Comparison of ENCODE assay signal across 25 cellular contexts in the genomic region with DNA sequence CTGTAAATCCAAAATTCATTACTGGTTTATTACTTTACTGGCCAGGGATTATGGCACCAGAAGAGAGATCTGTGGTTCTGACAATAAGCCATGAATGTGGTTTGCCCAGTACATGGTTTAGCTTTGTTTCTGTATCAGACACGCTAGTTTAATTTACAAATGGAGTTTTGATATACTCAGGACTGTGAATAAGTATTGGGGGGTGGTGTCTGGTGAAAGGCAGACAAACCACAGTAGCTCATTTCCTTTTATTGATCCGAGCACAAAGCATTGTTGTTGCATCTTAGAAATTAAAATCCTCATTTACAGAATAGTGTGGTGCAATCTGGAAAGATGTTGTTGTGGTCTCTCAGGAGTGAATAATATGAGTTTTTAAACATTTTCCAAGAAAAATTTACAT.
"Had no signal": no experiment of that assay in that cellular context is flagged by ENCODE, and none has a peak within 500 bp of the region (broad histone marks: within the 10 kb centered on the region; RNA-seq: fewer than 3 reads in every experiment).

No MANE protein-coding gene starts in this region.

- H3K27me3 Mint-ChIP-seq: memory B cell; progenitor cell of endocrine pancreas; stimulated activated naive B cell treated with anti-CD40 and anti-IgM and Interleukin-4, amounts not matched to agents 10 μg/mL and 1 μg/mL and 100 μg/mL, for 72 hours; type B pancreatic cell had no signal

- H3K36me3 ChIP-seq: gastroesophageal sphincter, heart left ventricle, neural progenitor cell, right lobe of liver, stomach, thyroid gland had no signal

- ATAC-seq: esophagus mucosa; gastroesophageal sphincter; heart left ventricle; left lobe of liver; right lobe of liver; stimulated activated naive B cell treated with anti-CD40 and anti-IgM and Interleukin-4, amounts not matched to agents 10 μg/mL and 1 μg/mL and 100 μg/mL, for 72 hours had no signal

- H3K4me3 Mint-ChIP-seq: endodermal cell; memory B cell; nephron; neural progenitor cell; stimulated activated naive B cell treated with anti-CD40 and anti-IgM and Interleukin-4, amounts not matched to agents 10 μg/mL and 1 μg/mL and 100 μg/mL, for 72 hours; type B pancreatic cell had no signal

- H3K27me3 ChIP-seq: gastroesophageal sphincter, heart left ventricle, hepatocyte, neural progenitor cell, right lobe of liver, stomach, thyroid gland had no signal

- H2AFZ ChIP-seq: hepatocyte, neural progenitor cell, parathyroid adenoma had no signal

- H3K4me3 ChIP-seq: gastroesophageal sphincter, heart left ventricle, hepatocyte, lung, neural progenitor cell, right lobe of liver, stomach, thyroid gland had no signal

- H3K4me2 ChIP-seq: hepatocyte, neural progenitor cell had no signal

- H3K9ac ChIP-seq: neural progenitor cell, parathyroid adenoma had no signal

- H3K27ac ChIP-seq: epithelial cell of prostate, gastroesophageal sphincter, heart left ventricle, hepatocyte, neural progenitor cell, parathyroid adenoma, right lobe of liver, stomach, thyroid gland had no signal

- H3K4me1 ChIP-seq: gastroesophageal sphincter, heart left ventricle, neural progenitor cell, parathyroid adenoma, right lobe of liver, stomach, thyroid gland had no signal

- H3K4me1 Mint-ChIP-seq: endodermal cell, nephron, neural progenitor cell had no signal

- H3K9me3 ChIP-seq: right lobe of liver, thyroid gland had no signal

- H3K79me2 ChIP-seq: parathyroid adenoma had no signal

- DNase-seq: cortex of kidney; effector CD8-positive, alpha-beta T cell; endodermal cell; foreskin fibroblast; heart left ventricle; kidney; right lobe of liver; small intestine; stimulated activated CD4-positive, alpha-beta T cell treated with anti-CD3 and anti-CD28 coated beads, Interleukin-15, amount 100 ng/mL, for 24 hours; stimulated activated CD4-positive, alpha-beta T cell treated with anti-CD3 and anti-CD28 coated beads, Interleukin-2, amount 100 ng/mL, for 48 hours; stimulated activated naive B cell treated with anti-CD40 and anti-IgM and Interleukin-4, amounts not matched to agents 10 μg/mL and 1 μg/mL and 100 μg/mL, for 72 hours; stomach; thyroid gland had no signal

- H3K27ac Mint-ChIP-seq: endodermal cell; memory B cell; nephron; neural progenitor cell; progenitor cell of endocrine pancreas; stimulated activated naive B cell treated with anti-CD40 and anti-IgM and Interleukin-4, amounts not matched to agents 10 μg/mL and 1 μg/mL and 100 μg/mL, for 72 hours; type B pancreatic cell had no signal
